ENCODE assay signal across 11 cellular contexts in the genomic region with DNA sequence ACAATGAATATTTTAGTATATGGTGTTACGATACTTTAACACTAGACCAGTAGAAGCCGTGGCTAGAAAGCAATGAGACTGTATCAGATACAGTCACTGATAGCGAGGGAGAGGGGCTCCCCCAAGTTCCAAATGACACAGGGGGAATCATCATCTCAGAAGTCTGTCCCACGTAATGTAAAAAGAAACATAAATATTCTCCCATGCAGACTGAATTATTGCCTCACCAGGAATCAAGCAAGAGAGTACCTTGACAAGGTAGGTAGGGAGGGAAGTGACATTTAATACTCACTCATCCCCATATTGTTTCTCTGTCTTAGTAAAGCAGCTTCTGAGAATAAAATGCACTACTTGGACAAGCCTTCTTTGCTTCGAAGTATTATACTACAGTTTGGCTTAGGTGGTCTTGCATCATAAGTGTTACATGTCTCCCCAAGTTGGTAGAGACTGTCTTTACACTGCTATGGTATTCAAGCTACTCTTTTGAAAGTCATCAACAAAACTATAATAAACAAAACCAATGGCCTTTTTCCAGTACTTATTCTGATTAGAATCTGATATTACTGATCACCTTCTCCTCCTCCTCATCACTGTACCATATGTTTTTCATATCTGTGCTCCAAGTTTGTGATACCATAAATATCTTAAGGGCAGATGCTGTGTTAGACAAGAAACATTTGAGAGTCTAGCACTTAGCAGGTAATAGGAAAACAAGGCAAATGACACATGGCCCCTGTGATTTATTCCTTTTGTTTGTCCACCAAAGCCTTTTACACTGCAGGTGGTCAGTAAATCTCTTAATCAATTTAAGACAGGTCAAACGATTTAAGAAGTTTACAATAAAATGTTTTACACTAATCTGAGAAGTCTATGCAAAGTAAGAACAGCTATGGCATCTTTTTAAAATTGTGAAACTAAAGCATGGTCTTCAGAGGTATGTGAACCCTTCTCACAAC. TPM values are rescaled to one million over a fixed set of nuclear protein-coding genes. Genes with fewer than 3 reads are reported as not detected.
DNase-seq lines count a peak whose midpoint lies in the region; ATAC-seq and TF ChIP-seq lines count a peak whose summit lies in the region.
"Had no signal": no experiment of that assay in that cellular context is flagged by ENCODE, and none has a peak within 500 bp of the region (broad histone marks: within the 10 kb centered on the region; RNA-seq: fewer than 3 reads in every experiment).

No MANE protein-coding gene starts in this region.

- H3K27ac ChIP-seq in esophagus squamous epithelium (peak overlapping the region; percentile 97 to 99 (median 98)), parathyroid adenoma (no peak overlapping the region)

- H3K4me1 ChIP-seq in esophagus squamous epithelium (peaks cover 23 to 82% (median 39%) of the 10 kb centered on the region in 3 donors), parathyroid adenoma (peaks cover 26% of the 10 kb centered on the region)

- peak overlapping the region in 1 of 7 donors; percentile 25 for H3K27ac Mint-ChIP-seq in CD14-positive monocyte

- peak overlapping the region; percentile 83 for H3K4me2 ChIP-seq in parathyroid adenoma (ENCODE audit: low read length)

- no peak overlapping the region for H2AFZ ChIP-seq in parathyroid adenoma

- H3K4me3 ChIP-seq in NB4 (ENCODE audit: low read depth, low read length) (peak overlapping the region; percentile 95), esophagus squamous epithelium (peak overlapping the region in 3 of 4 donors; percentile 72 to 93 (median 73)), parathyroid adenoma (ENCODE audit: low read depth, low read length) (peak overlapping the region; percentile 69)

- no peak for ATAC-seq in activated T-cell treated with anti-CD3 and anti-CD28 coated beads, Interleukin-2, amount 50 U/mL, for 4 hours
- no peak for ATAC-seq in GM18858 (IDR thresholded peaks at IDR 0.05; ENCODE audit: unreplicated experiment)
- no peak for ATAC-seq in GM21447 (IDR thresholded peaks at IDR 0.05; ENCODE audit: unreplicated experiment)
- ATAC-seq: naive thymus-derived CD8-positive, alpha-beta T cell had no signal

- peaks cover 11 to 19% of the 10 kb centered on the region in 2 donors for H3K36me3 Mint-ChIP-seq in CD14-positive monocyte
- H3K36me3 Mint-ChIP-seq in activated T-cell treated with anti-CD3 and anti-CD28 coated beads, Interleukin-2, amount 50 U/mL, for 4 hours (ENCODE audit: insufficient read depth), result peaks cover 3% of the 10 kb centered on the region

- H3K36me3 ChIP-seq in esophagus squamous epithelium (peaks cover 0 to 9% (median 0%) of the 10 kb centered on the region in 3 donors), parathyroid adenoma (ENCODE audit: control insufficient read depth, insufficient read depth, low read length) (no peaks in the 10 kb centered on the region)

- intact Hi-C loops in CD14-positive monocyte (cut with micrococcal nuclease) (no loop called here), esophagus squamous epithelium (cut with DNase I) (no loop called here)

- H3K4me3 Mint-ChIP-seq in CD14-positive monocyte, result peak overlapping the region; percentile 39
- no peak overlapping the region for H3K4me3 Mint-ChIP-seq in activated T-cell treated with anti-CD3 and anti-CD28 coated beads, Interleukin-2, amount 50 U/mL, for 4 hours
- H3K4me3 Mint-ChIP-seq: stimulated activated naive CD8-positive, alpha-beta T cell treated with anti-CD3 and anti-CD28 coated beads, Interleukin-15, Interleukin-2, amounts not matched to agents 100 ng/mL and 50 ng/mL, for 24 hours had no signal

- H3K9me3 ChIP-seq in esophagus squamous epithelium (no peaks in the 10 kb centered on the region), parathyroid adenoma (ENCODE audit: control insufficient read depth, low read length) (no peaks in the 10 kb centered on the region)

- in situ Hi-C loops in KBM-7 (cut with MboI; ENCODE audit: low pct_unique_long_range_greater_than_20kb, low sequenced_read_pairs), result no loop called here

- TF ChIP-seq POLR2A in NB4 (IDR thresholded peaks at IDR 0.05; ENCODE audit: extremely low read depth, insufficient read length) (no peak), esophagus squamous epithelium (IDR thresholded peaks at IDR 0.05) (no peak)

- no peak for TF ChIP-seq CTCF in CD14-positive monocyte (IDR thresholded peaks at IDR 0.05)
- no peak for TF ChIP-seq CTCF in NB4 (IDR thresholded peaks at IDR 0.05; ENCODE audit: low read depth, low read length)
- no peak for TF ChIP-seq CTCF in esophagus squamous epithelium (IDR thresholded peaks at IDR 0.05)
- no peak for TF ChIP-seq CTCF in parathyroid adenoma (IDR thresholded peaks at IDR 0.05)

- no peaks in the 10 kb centered on the region for H3K9me3 Mint-ChIP-seq in CD14-positive monocyte
- H3K9me3 Mint-ChIP-seq in activated T-cell treated with anti-CD3 and anti-CD28 coated beads, Interleukin-2, amount 50 U/mL, for 4 hours, result no peaks in the 10 kb centered on the region
- H3K9me3 Mint-ChIP-seq: naive thymus-derived CD8-positive, alpha-beta T cell; stimulated activated naive CD8-positive, alpha-beta T cell treated with anti-CD3 and anti-CD28 coated beads, Interleukin-15, Interleukin-2, amounts not matched to agents 100 ng/mL and 50 ng/mL, for 24 hours had no signal

- H3K4me1 Mint-ChIP-seq in CD14-positive monocyte, result peaks cover 31% of the 10 kb centered on the region
- peaks cover 38% of the 10 kb centered on the region for H3K4me1 Mint-ChIP-seq in activated T-cell treated with anti-CD3 and anti-CD28 coated beads, Interleukin-2, amount 50 U/mL, for 4 hours (ENCODE audit: low read depth)

- H3K9ac ChIP-seq in parathyroid adenoma, result no peak overlapping the region

- DNase-seq in CD14-positive monocyte (ENCODE audit: low spot score), result no peak
- DNase-seq in NB4 (ENCODE audit: low read depth), result no peak
- DNase-seq in esophagus squamous epithelium (lab: John Stamatoyannopoulos, UW), result no peak
- DNase-seq in activated T-cell treated with anti-CD3 and anti-CD28 coated beads, Interleukin-2, amount 50 U/mL, for 4 hours, result no peak
- no peak for DNase-seq in KBM-7
- DNase-seq: naive thymus-derived CD8-positive, alpha-beta T cell; T1000 had no signal

- H3K27me3 ChIP-seq in esophagus squamous epithelium (no peaks in the 10 kb centered on the region), parathyroid adenoma (ENCODE audit: control insufficient read depth, insufficient read depth, low read length) (no peaks in the 10 kb centered on the region)

- 31 to 58% methylated on average over 6 of the region's 6 CpGs for whole genome bisulfite sequencing in esophagus squamous epithelium, 2 donors

- peaks cover 0 to 4% (median 0%) of the 10 kb centered on the region in 3 donors for H3K27me3 Mint-ChIP-seq in CD14-positive monocyte (ENCODE audit: low read depth in 3 of 3)
- H3K27me3 Mint-ChIP-seq in activated T-cell treated with anti-CD3 and anti-CD28 coated beads, Interleukin-2, amount 50 U/mL, for 4 hours (ENCODE audit: low read depth), result no peaks in the 10 kb centered on the region
- H3K27me3 Mint-ChIP-seq: stimulated activated naive CD8-positive, alpha-beta T cell treated with anti-CD3 and anti-CD28 coated beads, Interleukin-15, Interleukin-2, amounts not matched to agents 100 ng/mL and 50 ng/mL, for 24 hours had no signal

- H3K79me2 ChIP-seq in parathyroid adenoma, result peaks cover 42% of the 10 kb centered on the region

RNA-seq across cellular contexts. Expression of gene LAPTM4A, which starts 2.7 kb away (rescaled TPM):
- 100 to 1,000 TPM; 421 to 442 TPM for polyA plus RNA-seq in CD14-positive monocyte
- total RNA-seq in esophagus squamous epithelium, result 100 to 1,000 TPM in 2 of 4 donors, 10 to 100 TPM in 2; 71.0 to 144 (median 98.2) TPM
- total RNA-seq in activated T-cell treated with anti-CD3 and anti-CD28 coated beads, Interleukin-2, amount 50 U/mL, for 4 hours, result 10 to 100 TPM; 27.3 to 30.0 (median 29.7) TPM

RNA-seq across cellular contexts. Expression of gene MATN3, which starts 36.3 kb away (rescaled TPM):
- not detected for polyA plus RNA-seq in CD14-positive monocyte
- 1 to 10 TPM in 1 of 4 donors, under 1 TPM in 2, not detected in 1; 0.45 to 1.3 (median 0.92) TPM for total RNA-seq in esophagus squamous epithelium
- not detected for total RNA-seq in activated T-cell treated with anti-CD3 and anti-CD28 coated beads, Interleukin-2, amount 50 U/mL, for 4 hours
- total RNA-seq: naive thymus-derived CD8-positive, alpha-beta T cell had no signal
- polyA plus RNA-seq: naive thymus-derived CD8-positive, alpha-beta T cell had no signal

RNA-seq across cellular contexts. Expression of gene WDR35, which starts 58.9 kb away (rescaled TPM):
- 1 to 10 TPM in 1 of 2 donors, under 1 TPM in 1; 0.28 to 1.0 TPM for polyA plus RNA-seq in CD14-positive monocyte
- 1 to 10 TPM in 3 of 4 donors, under 1 TPM in 1; 0.83 to 7.2 (median 4.5) TPM for total RNA-seq in esophagus squamous epithelium
- total RNA-seq in activated T-cell treated with anti-CD3 and anti-CD28 coated beads, Interleukin-2, amount 50 U/mL, for 4 hours, result 10 to 100 TPM in 1 of 3 donors, 1 to 10 TPM in 2; 8.6 to 10.6 (median 9.0) TPM
